Comparison of ENCODE assay signal across 8 cellular contexts in genomic region chr2:180980943-180981898, GRCh38. TPM values are rescaled to one million over a fixed set of nuclear protein-coding genes. Genes with fewer than 3 reads are reported as not detected.
DNase-seq lines count a peak whose midpoint lies in the region; ATAC-seq, FAIRE-seq and TF ChIP-seq lines count a peak whose summit lies in the region.

No MANE protein-coding gene starts in this region.

- DNase-seq in AG08395 (ENCODE audit: low spot score) (peak; percentile 21), GM18507 (ENCODE audit: extremely low spot score, insufficient read length, low read depth) (no peak), KBM-7 (peak; percentile 51), WTC11 (ENCODE audit: low spot score) (no peak), memory B cell (ENCODE audit: low spot score in 2 of 2) (peak in 1 of 2 donors; percentile 19)
- peak in 1 of 3 experiments; percentile 11 for DNase-seq in effector memory CD8-positive, alpha-beta T cell

- no peak for ATAC-seq in WTC11
- peak; percentile 16 for ATAC-seq in effector memory CD8-positive, alpha-beta T cell (replicated peaks)
- ATAC-seq in memory B cell (ENCODE audit: low read depth) = peak; percentile 8
- ATAC-seq in GM21515 (IDR thresholded peaks at IDR 0.05; ENCODE audit: unreplicated experiment) = no peak

- H3K36me3 Mint-ChIP-seq in WTC11 (peaks cover 15% of the 10 kb centered on the region), memory B cell (peaks cover 7% of the 10 kb centered on the region)
- H3K36me3 Mint-ChIP-seq in effector memory CD8-positive, alpha-beta T cell (ENCODE audit: insufficient read depth) = peaks cover 11% of the 10 kb centered on the region
- peaks cover 32% of the 10 kb centered on the region for H3K36me3 Mint-ChIP-seq in stimulated activated naive CD8-positive, alpha-beta T cell treated with anti-CD3 and anti-CD28 coated beads, Interleukin-15, Interleukin-2, amounts not matched to agents 100 ng/mL and 50 ng/mL, for 24 hours (ENCODE audit: low read depth)

- POLR2A ChIA-PET in WTC11 (lab: Charles Lee) = interaction anchor here (1.0 to 1.3 kb wide), 5 partner anchors 8 to 1312 kb away, joined by 3 to 5 read pairs (median 3); partner anchors contain the start of gene ITGA4

- in situ Hi-C loops in KBM-7 (cut with MboI; ENCODE audit: low pct_unique_long_range_greater_than_20kb, low sequenced_read_pairs) = no loop called here

- TF ChIP-seq CTCF in WTC11 (IDR thresholded peaks at IDR 0.05) = no peak

- no peaks in the 10 kb centered on the region for H3K27me3 Mint-ChIP-seq in WTC11 (ENCODE audit: low read depth)
- no peaks in the 10 kb centered on the region for H3K27me3 Mint-ChIP-seq in effector memory CD8-positive, alpha-beta T cell
- no peaks in the 10 kb centered on the region for H3K27me3 Mint-ChIP-seq in memory B cell
- H3K27me3 Mint-ChIP-seq in stimulated activated naive CD8-positive, alpha-beta T cell treated with anti-CD3 and anti-CD28 coated beads, Interleukin-15, Interleukin-2, amounts not matched to agents 100 ng/mL and 50 ng/mL, for 24 hours = peaks cover 7% of the 10 kb centered on the region

- H3K4me3 Mint-ChIP-seq in WTC11 = peak overlapping the region; percentile 99
- peak overlapping the region; percentile 97 to 98 for H3K4me3 Mint-ChIP-seq in effector memory CD8-positive, alpha-beta T cell
- H3K4me3 Mint-ChIP-seq in memory B cell = peak overlapping the region; percentile 96
- H3K4me3 Mint-ChIP-seq in stimulated activated naive CD8-positive, alpha-beta T cell treated with anti-CD3 and anti-CD28 coated beads, Interleukin-15, Interleukin-2, amounts not matched to agents 100 ng/mL and 50 ng/mL, for 24 hours = peak overlapping the region; percentile 97

- peak; percentile 59 for FAIRE-seq in GM18507 (lab: Jason Lieb, UNC)

- H3K9me3 Mint-ChIP-seq in WTC11 (no peaks in the 10 kb centered on the region), memory B cell (no peaks in the 10 kb centered on the region)
- no peaks in the 10 kb centered on the region for H3K9me3 Mint-ChIP-seq in effector memory CD8-positive, alpha-beta T cell
- no peaks in the 10 kb centered on the region for H3K9me3 Mint-ChIP-seq in stimulated activated naive CD8-positive, alpha-beta T cell treated with anti-CD3 and anti-CD28 coated beads, Interleukin-15, Interleukin-2, amounts not matched to agents 100 ng/mL and 50 ng/mL, for 24 hours

- peak overlapping the region; percentile 98 for H3K27ac Mint-ChIP-seq in WTC11
- H3K27ac Mint-ChIP-seq in effector memory CD8-positive, alpha-beta T cell = peak overlapping the region; percentile 95 to 97
- peak overlapping the region; percentile 91 for H3K27ac Mint-ChIP-seq in memory B cell
- peak overlapping the region; percentile 98 for H3K27ac Mint-ChIP-seq in stimulated activated naive CD8-positive, alpha-beta T cell treated with anti-CD3 and anti-CD28 coated beads, Interleukin-15, Interleukin-2, amounts not matched to agents 100 ng/mL and 50 ng/mL, for 24 hours

- CTCF ChIA-PET in WTC11 (lab: Charles Lee) = interaction anchor here (0.6 to 2.1 kb wide), 9 partner anchors 61 to 858 kb away, joined by 3 to 13 read pairs (median 5); no protein-coding TSS in a partner anchor

- peaks cover 51% of the 10 kb centered on the region for H3K4me1 Mint-ChIP-seq in WTC11
- H3K4me1 Mint-ChIP-seq in effector memory CD8-positive, alpha-beta T cell (ENCODE audit: low read depth in 2 of 2) = peaks cover 23 to 45% of the 10 kb centered on the region in 2 donors
- peaks cover 17% of the 10 kb centered on the region for H3K4me1 Mint-ChIP-seq in memory B cell
- peaks cover 46% of the 10 kb centered on the region for H3K4me1 Mint-ChIP-seq in stimulated activated naive CD8-positive, alpha-beta T cell treated with anti-CD3 and anti-CD28 coated beads, Interleukin-15, Interleukin-2, amounts not matched to agents 100 ng/mL and 50 ng/mL, for 24 hours (ENCODE audit: low read depth)

TF ChIP-seq in WTC11, 78 proteins besides CTCF, POLR2A, EP300 and RAD21:
- TF ChIP-seq CDX4 (CRISPR knock-in tag; IDR thresholded peaks at IDR 0.05; ENCODE audit: borderline replicate concordance) = no peak

RNA-seq across cellular contexts. Expression of gene UBE2E3, which starts 0.8 kb away (rescaled TPM):
- 75.1 to 76.4 TPM (median 76.3 TPM) in 3 replicates for total RNA-seq in WTC11 (2021)

Comparison
In these comparisons a context has a peak if more than half of its experiments do, and no peak if none do; other contexts are left out.
1. DNase-seq: peak in AG08395 (single experiment) and KBM-7 (single experiment); none in GM18507 (single experiment) and WTC11 (single experiment).
2. ATAC-seq: peak in effector memory CD8-positive, alpha-beta T cell (single experiment) and memory B cell (single experiment); none in WTC11 (single experiment) and GM21515 (single experiment).
3. Peak in every context shown above with its lines, with median percentiles within 50 percentile points of each other: H3K27ac Mint-ChIP-seq and H3K4me3 Mint-ChIP-seq.